10 cellular contexts compared by ENCODE assay signal in genomic region chr1:91752324-91752723, GRCh38.
DNase-seq lines count a peak whose midpoint lies in the region; ATAC-seq and TF ChIP-seq lines count a peak whose summit lies in the region.
"Had no signal": no experiment of that assay in that cellular context is flagged by ENCODE, and none has a peak within 500 bp of the region (broad histone marks: within the 10 kb centered on the region; RNA-seq: fewer than 3 reads in every experiment).

No MANE protein-coding gene starts in this region.

- no peak for TF ChIP-seq POLR2A in uterus (IDR thresholded peaks at IDR 0.05)

- peak overlapping the region; percentile 55 for H3K4me3 Mint-ChIP-seq in activated T-helper 17 cell treated with anti-CD3 and anti-CD28 coated beads, Interleukin-2, amount 50 U/mL, for 72 hours
- H3K4me3 Mint-ChIP-seq in HFFc6: no peak overlapping the region
- H3K4me3 Mint-ChIP-seq: B cell had no signal

- no peaks in the 10 kb centered on the region for H3K9me3 Mint-ChIP-seq in activated T-helper 17 cell treated with anti-CD3 and anti-CD28 coated beads, Interleukin-2, amount 50 U/mL, for 72 hours
- H3K9me3 Mint-ChIP-seq in HFFc6: peaks cover 7% of the 10 kb centered on the region

- peaks cover 84% of the 10 kb centered on the region for H3K4me1 ChIP-seq in left ventricle myocardium inferior
- H3K4me1 ChIP-seq in uterus: peaks cover 8 to 40% of the 10 kb centered on the region in 2 donors

- H3K27me3 Mint-ChIP-seq in activated T-helper 17 cell treated with anti-CD3 and anti-CD28 coated beads, Interleukin-2, amount 50 U/mL, for 72 hours: no peaks in the 10 kb centered on the region
- H3K27me3 Mint-ChIP-seq in HFFc6 (ENCODE audit: insufficient read depth): no peaks in the 10 kb centered on the region
- H3K27me3 Mint-ChIP-seq: B cell had no signal

- peaks cover 23% of the 10 kb centered on the region for H3K4me1 Mint-ChIP-seq in activated T-helper 17 cell treated with anti-CD3 and anti-CD28 coated beads, Interleukin-2, amount 50 U/mL, for 72 hours
- peaks cover 46% of the 10 kb centered on the region for H3K4me1 Mint-ChIP-seq in HFFc6 (ENCODE audit: low read depth)

- DNase-seq in left ventricle myocardium inferior (no peak), left cardiac atrium (no peak), uterus (no peak), HFFc6 (no peak), SIG-M5 (lab: John Stamatoyannopoulos, UW) (no peak), MG63 (no peak)
- DNase-seq: IMR-90 had no signal

- H3K36me3 ChIP-seq in left ventricle myocardium inferior (peaks cover 3% of the 10 kb centered on the region), uterus (no peaks in the 10 kb centered on the region), MG63 (no peaks in the 10 kb centered on the region)

- peaks cover 7% of the 10 kb centered on the region for H3K36me3 Mint-ChIP-seq in activated T-helper 17 cell treated with anti-CD3 and anti-CD28 coated beads, Interleukin-2, amount 50 U/mL, for 72 hours (ENCODE audit: low read depth)
- peaks cover 7% of the 10 kb centered on the region for H3K36me3 Mint-ChIP-seq in HFFc6 (ENCODE audit: low read depth)

- H3K27me3 ChIP-seq in left ventricle myocardium inferior (ENCODE audit: low read depth) (no peaks in the 10 kb centered on the region), uterus (no peaks in the 10 kb centered on the region), MG63 (no peaks in the 10 kb centered on the region)

- H3K9me3 ChIP-seq in left ventricle myocardium inferior (replicated peaks): no peaks in the 10 kb centered on the region
- no peaks in the 10 kb centered on the region for H3K9me3 ChIP-seq in uterus
- peaks cover 6% of the 10 kb centered on the region for H3K9me3 ChIP-seq in MG63

- no peak for TF ChIP-seq CTCF in left ventricle myocardium inferior (IDR thresholded peaks at IDR 0.05; ENCODE audit: borderline replicate concordance)
- TF ChIP-seq CTCF in uterus (IDR thresholded peaks at IDR 0.05): no peak
- TF ChIP-seq CTCF in HFFc6 (IDR thresholded peaks at IDR 0.05): no peak

- H3K27ac ChIP-seq in left ventricle myocardium inferior (replicated peaks): peak overlapping the region; percentile 83
- peak overlapping the region; percentile 80 to 87 for H3K27ac ChIP-seq in uterus

- no peak for ATAC-seq in left cardiac atrium
- peak; percentile 55 for ATAC-seq in HG02852 (IDR thresholded peaks at IDR 0.05; ENCODE audit: unreplicated experiment)
- peak; percentile 57 for ATAC-seq in activated T-helper 17 cell treated with anti-CD3 and anti-CD28 coated beads, Interleukin-2, amount 50 U/mL, for 72 hours (replicated peaks)

- peak overlapping the region; percentile 94 for H3K27ac Mint-ChIP-seq in activated T-helper 17 cell treated with anti-CD3 and anti-CD28 coated beads, Interleukin-2, amount 50 U/mL, for 72 hours
- no peak overlapping the region for H3K27ac Mint-ChIP-seq in HFFc6
- H3K27ac Mint-ChIP-seq: B cell had no signal

- intact Hi-C loops in left ventricle myocardium inferior (cut with micrococcal nuclease): no loop called here
- intact Hi-C loops in left cardiac atrium (cut with DNase I): no loop called here
- intact Hi-C loops in uterus (cut with DNase I; ENCODE audit: low total_unique reads): no loop called here

- H3K4me3 ChIP-seq in left ventricle myocardium inferior: no peak overlapping the region
- H3K4me3 ChIP-seq in uterus: no peak overlapping the region
- H3K4me3 ChIP-seq in MG63: no peak overlapping the region

Comparison
In these comparisons a context has a peak if more than half of its experiments do, and no peak if none do; other contexts are left out.
1. ATAC-seq: peak in HG02852 (single experiment) and activated T-helper 17 cell treated with anti-CD3 and anti-CD28 coated beads, Interleukin-2, amount 50 U/mL, for 72 hours (single experiment); none in left cardiac atrium (0 of 2).